26 cellular contexts compared by ENCODE assay signal in genomic region chr2:119630121-119630520, GRCh38. TPM values are rescaled to one million over a fixed set of nuclear protein-coding genes. Genes with fewer than 3 reads are reported as not detected.
DNase-seq lines count a peak whose midpoint lies in the region; ATAC-seq, FAIRE-seq and TF ChIP-seq lines count a peak whose summit lies in the region.
"Had no signal": no experiment of that assay in that cellular context is flagged by ENCODE, and none has a peak within 500 bp of the region (broad histone marks: within the 10 kb centered on the region; RNA-seq: fewer than 3 reads in every experiment).

No MANE protein-coding gene starts in this region.

- CTCF ChIA-PET in GM12878 (lab: Yijun Ruan, JAX), result no interaction called here

- FAIRE-seq in GM12878 (lab: Jason Lieb, UNC), result no peak
- FAIRE-seq: GM12892, GM18507 had no signal

- no TSS peak for BruUV-seq in GM12878 (replicated peaks; lab: Mats Ljungman, UMichigan)

- no peak overlapping the region for H3K27ac Mint-ChIP-seq in activated CD4-positive, alpha-beta T cell treated with anti-CD3 and anti-CD28 coated beads, Interleukin-2, amount 10 ng/mL, durations not matched to agents 24 days and 14 days
- H3K27ac Mint-ChIP-seq: CD4-positive, alpha-beta memory T cell had no signal

- POLR2A ChIA-PET in GM12878 (lab: Charles Lee), result no interaction called here

- H3K4me2 ChIP-seq in GM12878 (ENCODE audit: control insufficient read depth, insufficient read depth), result no peak overlapping the region
- H3K4me2 ChIP-seq: BLaER1 had no signal

- TF ChIP-seq EP300 in GM12878 (IDR thresholded peaks at IDR 0.05; ENCODE audit: borderline replicate concordance in 1 of 2, control insufficient read depth in 1 of 2, low read depth in 2 of 2, low read length in 2 of 2), result no peak

- H3K27me3 Mint-ChIP-seq in activated CD4-positive, alpha-beta T cell treated with anti-CD3 and anti-CD28 coated beads, Interleukin-2, amount 10 ng/mL, durations not matched to agents 24 days and 14 days, result peaks cover 12% of the 10 kb centered on the region

- no peaks in the 10 kb centered on the region for H3K4me1 ChIP-seq in GM12878 (ENCODE audit: control insufficient read depth, insufficient read depth, low read length)
- H3K4me1 ChIP-seq: BLaER1 had no signal

- no peak overlapping the region for H3K9ac ChIP-seq in GM12878 (ENCODE audit: control insufficient read depth, insufficient read depth, low read length)
- H3K9ac ChIP-seq: BLaER1 had no signal

- SMC1A ChIA-PET in GM12878 (lab: Charles Lee; ENCODE audit: uncharacterized antibody, unreplicated experiment), result interaction anchor here (0.8 to 1.5 kb wide), 2 partner anchors 11 to 28 kb away, joined by 3 to 5 read pairs; no protein-coding TSS in a partner anchor

- no peak overlapping the region for H3K27ac ChIP-seq in GM12878 (ENCODE audit: control insufficient read depth, insufficient read depth)
- H3K27ac ChIP-seq: BLaER1, SK-N-MC had no signal

- H3K4me3 ChIP-seq in GM12878, result no peak overlapping the region
- H3K4me3 ChIP-seq: BLaER1, SK-N-MC had no signal

- H3K4me3 Mint-ChIP-seq in activated CD4-positive, alpha-beta T cell treated with anti-CD3 and anti-CD28 coated beads, Interleukin-2, amount 10 ng/mL, durations not matched to agents 24 days and 14 days, result no peak overlapping the region
- H3K4me3 Mint-ChIP-seq: CD4-positive, alpha-beta memory T cell had no signal

- TF ChIP-seq RAD21 in GM12878 (IDR thresholded peaks at IDR 0.05; ENCODE audit: insufficient read depth, low read depth, low read length), result no peak

- no peaks in the 10 kb centered on the region for H3K4me1 Mint-ChIP-seq in activated CD4-positive, alpha-beta T cell treated with anti-CD3 and anti-CD28 coated beads, Interleukin-2, amount 10 ng/mL, durations not matched to agents 24 days and 14 days
- H3K4me1 Mint-ChIP-seq: CD4-positive, alpha-beta memory T cell had no signal

- peak; percentile 92 for DNase-seq in MV-4-11 (lab: John Stamatoyannopoulos, UW)
- no peak for DNase-seq in GM12878 (ENCODE audit: low read depth, low spot score)
- DNase-seq in activated CD4-positive, alpha-beta T cell treated with anti-CD3 and anti-CD28 coated beads, Interleukin-2, amount 10 ng/mL, durations not matched to agents 24 days and 14 days, result no peak
- DNase-seq in T-helper 2 cell, result no peak
- no peak for DNase-seq in middle frontal gyrus (ENCODE audit: extremely low spot score, low spot score)
- DNase-seq: CD4-positive, alpha-beta memory T cell; DMS53; EL; GOT3; NCI-H1417; NCI-H187; NCI-H2107; NCI-H2227 treated with DMSO at 0.1 percent for 48 hours; NCI-H510A treated with DMSO at 0.1 percent for 48 hours; OCI-M1; SHP77; T-helper 1 cell; T1000 had no signal

- TF ChIP-seq CTCF in GM12878 (IDR thresholded peaks at IDR 0.05 in 2 of 3, conservative IDR thresholded peaks at IDR 0.05 in 1 of 3; ENCODE audit: control insufficient read depth in 2 of 3, extremely low read depth in 1 of 3, insufficient read depth in 1 of 3, low read depth in 3 of 3, low read length in 3 of 3), result no peak

- ATAC-seq in GM19351 (IDR thresholded peaks at IDR 0.05; ENCODE audit: unreplicated experiment), result peak; percentile 60
- ATAC-seq in HG03159 (IDR thresholded peaks at IDR 0.05; ENCODE audit: unreplicated experiment), result peak; percentile 57
- ATAC-seq in GM12878, result peak; percentile 56; the same call in 1 of the 3 replicates
- ATAC-seq in GM21619 (IDR thresholded peaks at IDR 0.05; ENCODE audit: unreplicated experiment), result no peak
- ATAC-seq: HCT116 had no signal

- RAD21 ChIA-PET in GM12878 (lab: Charles Lee; ENCODE audit: unreplicated experiment), result no interaction called here

- H3K36me3 Mint-ChIP-seq in activated CD4-positive, alpha-beta T cell treated with anti-CD3 and anti-CD28 coated beads, Interleukin-2, amount 10 ng/mL, durations not matched to agents 24 days and 14 days (ENCODE audit: low read depth), result no peaks in the 10 kb centered on the region
- H3K36me3 Mint-ChIP-seq: CD4-positive, alpha-beta memory T cell had no signal

- peaks cover 0 to 4% of the 10 kb centered on the region in 2 experiments; a peak in 1 of 4 replicates for H3K27me3 ChIP-seq in GM12878 (replicated peaks in 1 of 2; ENCODE audit: control insufficient read depth in 2 of 2, insufficient read depth in 2 of 2, low read length in 1 of 2)
- H3K27me3 ChIP-seq: BLaER1 had no signal

- no peak for TF ChIP-seq POLR2A in GM12878 (IDR thresholded peaks at IDR 0.05; ENCODE audit: low read depth, low read length)

- H3K36me3 ChIP-seq in GM12878 (ENCODE audit: control insufficient read depth in 2 of 2, insufficient read depth in 2 of 2, low read length in 1 of 2), result no peaks in the 10 kb centered on the region
- H3K36me3 ChIP-seq: BLaER1 had no signal

- H3K9me3 Mint-ChIP-seq in activated CD4-positive, alpha-beta T cell treated with anti-CD3 and anti-CD28 coated beads, Interleukin-2, amount 10 ng/mL, durations not matched to agents 24 days and 14 days, result no peaks in the 10 kb centered on the region

- 12% methylated on average over 4 of the region's 4 CpGs for WGBS in GM12878 (ENCODE audit: insufficient coverage, insufficient replicate concordance, low lambda C conversion rate, missing lambda C conversion rate)

- H3K79me2 ChIP-seq in GM12878 (ENCODE audit: control insufficient read depth, insufficient read depth, low read length), result no peaks in the 10 kb centered on the region

- intact Hi-C loops in GM12878 (cut with micrococcal nuclease; ENCODE audit: unreplicated experiment), result no loop called here
- intact Hi-C loops in activated CD4-positive, alpha-beta T cell treated with anti-CD3 and anti-CD28 coated beads, Interleukin-2, amount 10 ng/mL, durations not matched to agents 24 days and 14 days (cut with micrococcal nuclease), result no loop called here

- no peaks in the 10 kb centered on the region for H3K9me3 ChIP-seq in GM12878 (replicated peaks; ENCODE audit: control insufficient read depth, insufficient read depth, low read length)

- H4K20me1 ChIP-seq in GM12878 (ENCODE audit: control insufficient read depth, insufficient read depth), result no peaks in the 10 kb centered on the region
- H4K20me1 ChIP-seq: BLaER1 had no signal

- in situ Hi-C loops in GM12878 (cut with MboI), result no loop called here

- no peak overlapping the region for H2AFZ ChIP-seq in GM12878 (ENCODE audit: control insufficient read depth, low read depth, low read length)

TF ChIP-seq in GM12878, 131 proteins besides CTCF, POLR2A, EP300 and RAD21:
- TF ChIP-seq SUZ12 (IDR thresholded peaks at IDR 0.05; ENCODE audit: unreplicated experiment), result no peak
- peak; percentile 14; the same call in 1 of the 2 replicates for TF ChIP-seq SPI1 (IDR thresholded peaks at IDR 0.05; ENCODE audit: borderline replicate concordance, insufficient read depth, low read depth, low read length)

RNA-seq across cellular contexts. Expression of gene TMEM177, which starts 48.9 kb away (rescaled TPM):
- total RNA-seq in GM12878 (2013; cell fraction: nucleolus; rRNA removed), result 25.8 and 26.2 TPM in 2 replicates
- total RNA-seq in GM12878 (2014; rRNA removed) (23.6 and 25.2 TPM in 2 replicates), GM12878 (2014; rRNA removed; fragmentation: Illumina TruSeq; extraction: Trizol) (12.7 and 13.0 TPM in 2 replicates), GM12878 (2021) (15.1 and 17.0 TPM in 2 replicates)
- 3.0 TPM for polyA plus RNA-seq in GM12878 (2011; ENCODE audit: low read depth)
- polyA plus RNA-seq in GM12878 (2011; rRNA removed) (7.1 and 10.9 TPM in 2 replicates), GM12878 (2014; fragmentation: Illumina TruSeq; extraction: Trizol) (8.0 and 15.6 TPM in 2 replicates), GM12878 (2014; fragmentation: Nextera tagmentation; extraction: Ambion mirVana) (1 to 10 TPM; 4.5 to 8.3 TPM), GM12878 (2014; rRNA removed) (25.5 and 29.0 TPM in 2 replicates), GM12878 (2016; fragmentation: Nextera tagmentation; extraction: Ambion mirVana) (10 to 100 TPM; 22.1 to 30.3 TPM)
- polyA plus RNA-seq in GM12878 (2011; cell fraction: cytosol; rRNA removed), result 12.7 and 20.6 TPM in 2 replicates
- 15.3 and 17.9 TPM in 2 replicates for polyA plus RNA-seq in GM12878 (2011; cell fraction: nucleus; rRNA removed)
- polyA plus RNA-seq in GM12878 (2012), result 6.8 and 9.2 TPM in 2 replicates
- polyA minus RNA-seq in GM12878 (2011; rRNA and poly(A)+ RNA removed), result 10.1 and 17.8 TPM in 2 replicates
- polyA minus RNA-seq in GM12878 (2011; cell fraction: cytosol; rRNA and poly(A)+ RNA removed), result 3.2 and 5.0 TPM in 2 replicates
- 17.8 and 27.7 TPM in 2 replicates for polyA minus RNA-seq in GM12878 (2011; cell fraction: nucleus; rRNA and poly(A)+ RNA removed)
- 19.0 and 20.6 TPM in 2 replicates for total RNA-seq in activated CD4-positive, alpha-beta T cell treated with anti-CD3 and anti-CD28 coated beads, Interleukin-2, amount 10 ng/mL, durations not matched to agents 24 days and 14 days
